Comparison of ENCODE assay signal across 1 cellular context in genomic region chr18:25992566-25992965, GRCh38.
TF ChIP-seq lines count a peak whose summit lies in the region.

No MANE protein-coding gene starts in this region.

TF ChIP-seq in GM23338, 12 proteins besides CTCF, POLR2A, EP300 and RAD21 (continued from another document):
- TF ChIP-seq ZNF462 (CRISPR knock-in tag; IDR thresholded peaks at IDR 0.05) (no peak), ETS1 (IDR thresholded peaks at IDR 0.05) (no peak), REST (IDR thresholded peaks at IDR 0.05; ENCODE audit: unreplicated experiment) (no peak)
